Comparison of ENCODE assay signal across 11 cellular contexts in the genomic region with DNA sequence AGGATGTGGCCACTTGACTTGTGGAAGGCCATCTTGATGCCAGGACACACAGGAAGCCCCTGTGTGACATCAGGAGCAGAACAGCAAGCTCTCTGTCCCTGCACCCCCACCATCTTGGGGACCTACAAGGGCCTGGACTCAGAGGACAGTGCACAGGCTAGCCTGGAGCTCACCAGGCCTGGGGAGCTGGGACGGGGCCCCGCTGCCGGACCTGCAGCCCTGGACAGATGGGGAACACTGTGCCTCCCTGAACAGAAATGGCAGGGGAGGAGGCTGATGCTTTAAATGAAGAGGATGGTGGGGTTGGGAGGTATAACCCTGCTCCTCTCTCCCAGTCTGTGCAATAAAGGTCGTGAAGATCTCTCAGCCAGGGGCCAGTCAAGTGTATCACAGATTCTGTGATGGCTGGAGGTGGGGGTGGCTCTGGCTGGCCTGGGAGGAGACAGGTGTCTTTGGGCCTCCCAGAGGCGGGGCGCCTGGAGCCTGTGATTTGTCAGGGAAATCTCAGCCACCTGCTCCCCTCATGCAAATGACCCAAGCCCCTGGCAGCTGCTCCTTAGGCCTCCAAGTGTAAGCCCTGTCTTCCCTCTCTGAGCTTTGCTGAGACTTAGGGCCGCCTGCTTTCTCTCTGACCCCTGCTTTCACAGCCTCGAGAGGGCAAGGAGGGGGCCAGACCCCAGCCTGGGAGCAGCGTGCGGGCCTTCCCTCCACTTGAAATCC. TPM values are rescaled to one million over a fixed set of nuclear protein-coding genes. Genes with fewer than 3 reads are reported as not detected.
A peak's percentile ranks its signal among the peaks of the same experiment; 100 is the strongest.
DNase-seq lines count a peak whose midpoint lies in the region; ATAC-seq and TF ChIP-seq lines count a peak whose summit lies in the region.
"Had no signal": no experiment of that assay in that cellular context is flagged by ENCODE, and none has a peak within 500 bp of the region (broad histone marks: within the 10 kb centered on the region; RNA-seq: fewer than 3 reads in every experiment).

No MANE protein-coding gene starts in this region.

- no peaks in the 10 kb centered on the region for H3K27me3 Mint-ChIP-seq in activated CD8-positive, alpha-beta memory T cell treated with anti-CD3 and anti-CD28 coated beads, Interleukin-2, amount 10 ng/mL, durations not matched to agents 7 days and 5 days
- H3K27me3 Mint-ChIP-seq: CD4-positive, alpha-beta memory T cell had no signal

- H3K4me3 Mint-ChIP-seq in activated CD8-positive, alpha-beta memory T cell treated with anti-CD3 and anti-CD28 coated beads, Interleukin-2, amount 10 ng/mL, durations not matched to agents 7 days and 5 days: no peak overlapping the region
- H3K4me3 Mint-ChIP-seq: CD4-positive, alpha-beta memory T cell had no signal

- DNase-seq in D341Med (ENCODE audit: low spot score) (peak; percentile 87), PC-9 (peak; percentile 58 to 60), EL (no peak), SIG-M5 (lab: John Stamatoyannopoulos, UW) (no peak)
- DNase-seq in activated CD8-positive, alpha-beta memory T cell treated with anti-CD3 and anti-CD28 coated beads, Interleukin-2, amount 10 ng/mL, durations not matched to agents 7 days and 5 days: no peak
- no peak for DNase-seq in activated naive CD4-positive, alpha-beta T cell treated with anti-CD3 and anti-CD28 coated beads, Interleukin-2, amount 50 U/mL, for 16 hours
- DNase-seq: KG1 had no signal

- no peak overlapping the region for H3K4me3 ChIP-seq in PC-9

- no peaks in the 10 kb centered on the region for H3K9me2 ChIP-seq in PC-9 (ENCODE audit: insufficient read depth)

- H3F3A ChIP-seq in PC-9 (ENCODE audit: insufficient read depth, low read depth): peaks cover 3% of the 10 kb centered on the region; the same call in 1 of the 2 replicates

- peak; percentile 56; the same call in 1 of the 2 replicates for TF ChIP-seq CTCF in PC-9 (conservative IDR thresholded peaks at IDR 0.05)

- H3K4me2 ChIP-seq in PC-9: no peak overlapping the region

- H3K9me3 ChIP-seq in PC-9 (ENCODE audit: insufficient read depth, low read depth): no peaks in the 10 kb centered on the region

- no peaks in the 10 kb centered on the region for H4K20me1 ChIP-seq in PC-9 (ENCODE audit: insufficient read depth)

- ATAC-seq in GM19324 (IDR thresholded peaks at IDR 0.05; ENCODE audit: low FRiP score, unreplicated experiment): peak; percentile 82
- peak; percentile 75 for ATAC-seq in HG03159 (IDR thresholded peaks at IDR 0.05; ENCODE audit: unreplicated experiment)
- no peak for ATAC-seq in activated CD8-positive, alpha-beta memory T cell treated with anti-CD3 and anti-CD28 coated beads, Interleukin-2, amount 10 ng/mL, durations not matched to agents 7 days and 5 days

- no TSS peak for BruUV-seq in PC-9 (replicated peaks; lab: Mats Ljungman, UMichigan)

- no peaks in the 10 kb centered on the region; the same call in 1 of the 2 replicates for H3K27me3 ChIP-seq in PC-9 (ENCODE audit: insufficient read depth, low read depth)

- CTCF ChIA-PET in PC-9 (lab: Charles Lee): interaction anchor here (0.5 kb wide), 1 partner anchor 64 kb away, joined by 3 read pairs; no protein-coding TSS in a partner anchor
- CTCF ChIA-PET in activated CD8-positive, alpha-beta memory T cell treated with anti-CD3 and anti-CD28 coated beads, Interleukin-2, amount 10 ng/mL, durations not matched to agents 7 days and 5 days (lab: Charles Lee): interaction anchor here (0.8 to 7.9 kb wide), 4 partner anchors 9 to 86 kb away, joined by 3 to 61 read pairs (median 10); partner anchors contain the start of genes MLF2, P3H3 and USP5

- H3K36me3 Mint-ChIP-seq in activated CD8-positive, alpha-beta memory T cell treated with anti-CD3 and anti-CD28 coated beads, Interleukin-2, amount 10 ng/mL, durations not matched to agents 7 days and 5 days: no peaks in the 10 kb centered on the region
- H3K36me3 Mint-ChIP-seq: CD4-positive, alpha-beta memory T cell had no signal

- no peak overlapping the region for H3K27ac Mint-ChIP-seq in activated CD8-positive, alpha-beta memory T cell treated with anti-CD3 and anti-CD28 coated beads, Interleukin-2, amount 10 ng/mL, durations not matched to agents 7 days and 5 days
- H3K27ac Mint-ChIP-seq: CD4-positive, alpha-beta memory T cell had no signal

- intact Hi-C loops in PC-9 (cut with micrococcal nuclease; ENCODE audit: unreplicated experiment): no loop called here

- no peaks in the 10 kb centered on the region for H3K36me3 ChIP-seq in PC-9 (ENCODE audit: low read depth)

- H3K4me1 ChIP-seq in PC-9 (replicated peaks; ENCODE audit: insufficient read depth): no peaks in the 10 kb centered on the region

- no peaks in the 10 kb centered on the region for H3K9me3 Mint-ChIP-seq in activated CD8-positive, alpha-beta memory T cell treated with anti-CD3 and anti-CD28 coated beads, Interleukin-2, amount 10 ng/mL, durations not matched to agents 7 days and 5 days (ENCODE audit: low read depth)
- H3K9me3 Mint-ChIP-seq: CD4-positive, alpha-beta memory T cell had no signal

- H3K79me2 ChIP-seq in PC-9 (ENCODE audit: low read depth): no peaks in the 10 kb centered on the region

- no peak overlapping the region for H2AFZ ChIP-seq in PC-9

- H3K4me1 Mint-ChIP-seq in activated CD8-positive, alpha-beta memory T cell treated with anti-CD3 and anti-CD28 coated beads, Interleukin-2, amount 10 ng/mL, durations not matched to agents 7 days and 5 days: peaks cover 3% of the 10 kb centered on the region

- POLR2A ChIA-PET in PC-9 (lab: Charles Lee; ENCODE audit: unreplicated experiment): interaction anchor here (0.5 kb wide), 1 partner anchor 251 kb away, joined by 3 read pairs; no protein-coding TSS in a partner anchor

- H3K27ac ChIP-seq in PC-9: no peak overlapping the region
- H3K27ac ChIP-seq: epithelial cell of prostate had no signal

RNA-seq across cellular contexts. Expression of gene GNB3, which starts 1.1 kb away (rescaled TPM):
- total RNA-seq in PC-9 (2021): not detected in 2 replicates
- total RNA-seq in activated CD8-positive, alpha-beta memory T cell treated with anti-CD3 and anti-CD28 coated beads, Interleukin-2, amount 10 ng/mL, durations not matched to agents 7 days and 5 days: under 1 TPM in 1 of 2 experiments, not detected in 1; 0.12 TPM

RNA-seq across cellular contexts. Expression of gene P3H3, which starts 11.4 kb away (rescaled TPM):
- 0.45 and 0.52 TPM in 2 replicates for total RNA-seq in PC-9 (2021)
- under 1 TPM; 0.23 to 0.99 TPM for total RNA-seq in activated CD8-positive, alpha-beta memory T cell treated with anti-CD3 and anti-CD28 coated beads, Interleukin-2, amount 10 ng/mL, durations not matched to agents 7 days and 5 days

RNA-seq across cellular contexts. Expression of gene CDCA3, which starts 11.4 kb away (rescaled TPM):
- total RNA-seq in PC-9 (2021): 104 and 125 TPM in 2 replicates
- 100 to 1,000 TPM in 1 of 2 experiments, 10 to 100 TPM in 1; 89.1 to 125 TPM for total RNA-seq in activated CD8-positive, alpha-beta memory T cell treated with anti-CD3 and anti-CD28 coated beads, Interleukin-2, amount 10 ng/mL, durations not matched to agents 7 days and 5 days

RNA-seq across cellular contexts. Expression of gene USP5, which starts 12.3 kb away (rescaled TPM):
- 267 and 308 TPM in 2 replicates for total RNA-seq in PC-9 (2021)
- total RNA-seq in activated CD8-positive, alpha-beta memory T cell treated with anti-CD3 and anti-CD28 coated beads, Interleukin-2, amount 10 ng/mL, durations not matched to agents 7 days and 5 days: 100 to 1,000 TPM in 1 of 2 experiments, 10 to 100 TPM in 1; 98.8 to 129 TPM

RNA-seq across cellular contexts. Expression of gene GPR162, which starts 18.0 kb away (rescaled TPM):
- total RNA-seq in PC-9 (2021): 2.4 and 3.8 TPM in 2 replicates
- total RNA-seq in activated CD8-positive, alpha-beta memory T cell treated with anti-CD3 and anti-CD28 coated beads, Interleukin-2, amount 10 ng/mL, durations not matched to agents 7 days and 5 days: under 1 TPM in 1 of 2 experiments, not detected in 1; 0.82 TPM

Comparison
In these comparisons a context has a peak if more than half of its experiments do, and no peak if none do; other contexts are left out.
1. DNase-seq: peak in D341Med (single experiment) and PC-9 (2 of 2); none in activated CD8-positive, alpha-beta memory T cell treated with anti-CD3 and anti-CD28 coated beads, Interleukin-2, amount 10 ng/mL, durations not matched to agents 7 days and 5 days (single experiment), activated naive CD4-positive, alpha-beta T cell treated with anti-CD3 and anti-CD28 coated beads, Interleukin-2, amount 50 U/mL, for 16 hours (single experiment), EL (single experiment) and SIG-M5 (single experiment).